Comparison of ENCODE assay signal across 15 cellular contexts in genomic region chr4:168551945-168552695, GRCh38. TPM values are rescaled to one million over a fixed set of nuclear protein-coding genes. Genes with fewer than 3 reads are reported as not detected.
DNase-seq lines count a peak whose midpoint lies in the region; ATAC-seq, FAIRE-seq and TF ChIP-seq lines count a peak whose summit lies in the region.
"Had no signal": no experiment of that assay in that cellular context is flagged by ENCODE, and none has a peak within 500 bp of the region (broad histone marks: within the 10 kb centered on the region; RNA-seq: fewer than 3 reads in every experiment).

No MANE protein-coding gene starts in this region.

- 65% methylated on average over 2 of the region's 2 CpGs for WGBS in right cardiac atrium
- WGBS in small intestine, 3 donors: 59 to 65% (median 64%) methylated on average over 2 of the region's 2 CpGs

- H3K27ac Mint-ChIP-seq in stimulated activated naive CD8-positive, alpha-beta T cell treated with anti-CD3 and anti-CD28 coated beads, Interleukin-15, amount 100 ng/mL, for 72 hours: no peak overlapping the region
- H3K27ac Mint-ChIP-seq: activated B cell treated with CpG ODN at 0.5 μM for 24 hours had no signal

- intact Hi-C loops in Right ventricle myocardium superior (cut with DNase I) (no loop called here), right cardiac atrium (cut with DNase I) (no loop called here)

- DNase-seq in Right ventricle myocardium superior: no peak
- no peak for DNase-seq in right cardiac atrium
- DNase-seq in NAMALWA (ENCODE audit: low spot score): peak; percentile 14
- peak; percentile 31 for DNase-seq in choroid plexus epithelial cell (ENCODE audit: low read depth)
- no peak for DNase-seq in stimulated activated naive CD8-positive, alpha-beta T cell treated with anti-CD3 and anti-CD28 coated beads, Interleukin-15, amount 100 ng/mL, for 72 hours
- no peak for DNase-seq in small intestine
- no peak for DNase-seq in RWPE1 (ENCODE audit: low spot score)
- DNase-seq: activated B cell treated with CpG ODN at 0.5 μM for 24 hours; left colon; NCI-H1436; stimulated activated CD4-positive, alpha-beta T cell treated with anti-CD3 and anti-CD28 coated beads, Interleukin-2, amount 100 ng/mL, for 48 hours had no signal

- H3K4me3 ChIP-seq in right cardiac atrium (ENCODE audit: low read length) (no peak overlapping the region), choroid plexus epithelial cell (ENCODE audit: low read depth, low read length) (no peak overlapping the region), small intestine (ENCODE audit: low read depth in 1 of 2, low read length in 2 of 2) (no peak overlapping the region)
- H3K4me3 ChIP-seq: vagina had no signal

- H3K9me3 ChIP-seq in right cardiac atrium (ENCODE audit: control insufficient read depth, low read length): no peaks in the 10 kb centered on the region
- H3K9me3 ChIP-seq in small intestine (ENCODE audit: control insufficient read depth, low read depth): no peaks in the 10 kb centered on the region
- H3K9me3 ChIP-seq: vagina had no signal

- peak; percentile 23 for TF ChIP-seq CTCF in choroid plexus epithelial cell (conservative IDR thresholded peaks at IDR 0.05; ENCODE audit: low read depth, low read length)
- TF ChIP-seq CTCF in RWPE1 (conservative IDR thresholded peaks at IDR 0.05; ENCODE audit: low read depth): no peak

- H3K4me1 ChIP-seq in right cardiac atrium (ENCODE audit: control insufficient read depth, insufficient read depth, low read length): no peaks in the 10 kb centered on the region
- no peaks in the 10 kb centered on the region for H3K4me1 ChIP-seq in small intestine (ENCODE audit: control insufficient read depth in 2 of 2, insufficient read depth in 1 of 2, low read depth in 1 of 2, low read length in 1 of 2)
- H3K4me1 ChIP-seq: vagina had no signal

- H3K9me3 Mint-ChIP-seq in stimulated activated naive CD8-positive, alpha-beta T cell treated with anti-CD3 and anti-CD28 coated beads, Interleukin-15, amount 100 ng/mL, for 72 hours: no peaks in the 10 kb centered on the region
- H3K9me3 Mint-ChIP-seq: activated B cell treated with CpG ODN at 0.5 μM for 24 hours had no signal

- CTCF ChIA-PET in RWPE1 (lab: Yijun Ruan, JAX): interaction anchor here (0.6 to 1.4 kb wide), 3 partner anchors 44 to 372 kb away, joined by 3 to 4 read pairs (median 3); no protein-coding TSS in a partner anchor

- H3K27ac ChIP-seq in right cardiac atrium (ENCODE audit: low read length) (no peak overlapping the region), small intestine (ENCODE audit: low read depth in 1 of 2, low read length in 1 of 2) (no peak overlapping the region), RWPE1 (no peak overlapping the region)
- H3K27ac ChIP-seq: vagina had no signal

- no peaks in the 10 kb centered on the region for H3K27me3 Mint-ChIP-seq in stimulated activated naive CD8-positive, alpha-beta T cell treated with anti-CD3 and anti-CD28 coated beads, Interleukin-15, amount 100 ng/mL, for 72 hours

- no peaks in the 10 kb centered on the region for H3K36me3 ChIP-seq in small intestine (ENCODE audit: control insufficient read depth in 2 of 2, insufficient read depth in 2 of 2, low read length in 2 of 2)
- H3K36me3 ChIP-seq: vagina had no signal

- H3K27me3 ChIP-seq in right cardiac atrium (ENCODE audit: control insufficient read depth, insufficient read depth) (no peaks in the 10 kb centered on the region), small intestine (ENCODE audit: control insufficient read depth in 2 of 2, insufficient read depth in 2 of 2, low read length in 2 of 2) (no peaks in the 10 kb centered on the region)
- H3K27me3 ChIP-seq: vagina had no signal

- POLR2A ChIA-PET in RWPE1 (lab: Yijun Ruan, JAX; ENCODE audit: low non-redundant PET): no interaction called here

- ATAC-seq in Right ventricle myocardium superior (ENCODE audit: poor library complexity): peak; percentile 34
- no peak for ATAC-seq in right cardiac atrium
- peak; percentile 77 for ATAC-seq in stimulated activated naive CD8-positive, alpha-beta T cell treated with anti-CD3 and anti-CD28 coated beads, Interleukin-15, amount 100 ng/mL, for 72 hours
- no peak for ATAC-seq in GM18520 (IDR thresholded peaks at IDR 0.05; ENCODE audit: unreplicated experiment)
- ATAC-seq: left colon had no signal

- no peaks in the 10 kb centered on the region for H3K4me1 Mint-ChIP-seq in stimulated activated naive CD8-positive, alpha-beta T cell treated with anti-CD3 and anti-CD28 coated beads, Interleukin-15, amount 100 ng/mL, for 72 hours
- H3K4me1 Mint-ChIP-seq: activated B cell treated with CpG ODN at 0.5 μM for 24 hours had no signal

- H3K4me3 Mint-ChIP-seq in stimulated activated naive CD8-positive, alpha-beta T cell treated with anti-CD3 and anti-CD28 coated beads, Interleukin-15, amount 100 ng/mL, for 72 hours: no peak overlapping the region
- H3K4me3 Mint-ChIP-seq: activated B cell treated with CpG ODN at 0.5 μM for 24 hours had no signal

- FAIRE-seq in small intestine (lab: Jason Lieb, UNC): no peak
- FAIRE-seq: bronchial epithelial cell, G401.6 had no signal

RNA-seq across cellular contexts. Expression of gene PALLD, which starts 55.3 kb away (rescaled TPM):
- total RNA-seq in Right ventricle myocardium superior: 979 TPM
- 1,000 to 10,000 TPM in 1 of 4 donors, 100 to 1,000 TPM in 3; 625 to 1,069 (median 728) TPM for total RNA-seq in right cardiac atrium
- polyA plus RNA-seq in right cardiac atrium: 233 TPM
- 10 to 100 TPM; 33.0 to 58.9 (median 42.9) TPM for polyA plus RNA-seq in small intestine

Comparison
In these comparisons a context has a peak if more than half of its experiments do, and no peak if none do; other contexts are left out.
1. ATAC-seq: peak in Right ventricle myocardium superior (single experiment) and stimulated activated naive CD8-positive, alpha-beta T cell treated with anti-CD3 and anti-CD28 coated beads, Interleukin-15, amount 100 ng/mL, for 72 hours (single experiment); none in right cardiac atrium (0 of 2) and GM18520 (single experiment).
2. DNase-seq: peak in NAMALWA (single experiment) and choroid plexus epithelial cell (single experiment); none in Right ventricle myocardium superior (single experiment), right cardiac atrium (0 of 3), stimulated activated naive CD8-positive, alpha-beta T cell treated with anti-CD3 and anti-CD28 coated beads, Interleukin-15, amount 100 ng/mL, for 72 hours (0 of 2), small intestine (single experiment) and RWPE1 (single experiment).